8 cellular contexts compared by ENCODE assay signal in the genomic region with DNA sequence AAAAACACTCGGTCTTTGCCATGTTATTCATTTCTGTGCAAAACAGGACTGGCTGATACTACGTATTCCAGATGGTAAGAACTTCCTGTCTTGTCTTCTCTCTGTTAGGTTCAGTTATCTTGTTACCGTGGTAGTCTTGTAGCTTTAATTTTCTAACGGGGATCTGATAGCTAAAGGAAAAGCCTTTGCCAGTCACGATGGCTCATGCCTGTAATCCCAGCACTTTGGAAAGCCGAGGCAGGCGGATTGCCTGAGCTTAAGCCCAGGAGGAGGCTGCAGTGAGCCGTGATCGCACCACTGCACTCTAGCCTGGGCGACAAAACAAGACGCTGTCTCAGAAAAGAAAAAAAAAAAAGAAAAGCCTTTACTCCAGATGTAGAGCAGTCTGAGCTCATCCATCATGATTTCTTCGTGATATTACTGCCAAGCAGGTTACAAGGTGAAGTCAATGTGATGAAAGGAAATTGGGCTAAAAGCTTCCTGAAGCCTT. TPM values are rescaled to one million over a fixed set of nuclear protein-coding genes. Genes with fewer than 3 reads are reported as not detected.
DNase-seq lines count a peak whose midpoint lies in the region; ATAC-seq, FAIRE-seq and TF ChIP-seq lines count a peak whose summit lies in the region.

No MANE protein-coding gene starts in this region.

- peak; percentile 48 for ATAC-seq in Panc1

- H3K4me3 ChIP-seq in Panc1 (ENCODE audit: low read depth in 2 of 2, low read length in 2 of 2) (no peak overlapping the region), endodermal cell (ENCODE audit: low read length) (no peak overlapping the region), neural cell (ENCODE audit: low read length) (peak overlapping the region; percentile 45)

- TF ChIP-seq RAD21 in neural cell (conservative IDR thresholded peaks at IDR 0.05): peak; percentile 66

- H3K27ac ChIP-seq in Panc1 (ENCODE audit: low read length) (no peak overlapping the region), endodermal cell (ENCODE audit: low read depth, low read length) (no peak overlapping the region), neural cell (ENCODE audit: low read length) (peak overlapping the region; percentile 86)

- H4K20me1 ChIP-seq in neural cell (ENCODE audit: insufficient read depth): no peaks in the 10 kb centered on the region

- no TSS peak for BruUV-seq in Panc1 (replicated peaks; lab: Mats Ljungman, UMichigan)

- POLR2A ChIA-PET in Panc1 (lab: Charles Lee): interaction anchor here (0.6 kb wide), 2 partner anchors 49 to 153 kb away, joined by 5 to 6 read pairs; no protein-coding TSS in a partner anchor

- H3K27ac Mint-ChIP-seq in endodermal cell: peak overlapping the region; percentile 81

- DNase-seq in D721Med (ENCODE audit: insufficient read length, low spot score): peak; percentile 31
- no peak for DNase-seq in Panc1 (ENCODE audit: low read depth, low spot score)
- peak; percentile 69 for DNase-seq in endodermal cell
- DNase-seq in SKM-1 (lab: John Stamatoyannopoulos, UW; ENCODE audit: unreplicated experiment): no peak
- DNase-seq in NCI-H510A treated with DMSO at 0.1 percent for 48 hours (lab: John Stamatoyannopoulos, UW): no peak
- no peak for DNase-seq in GM13976 (ENCODE audit: low spot score)
- DNase-seq in HTR-8/SVneo (ENCODE audit: insufficient read length, low spot score): no peak

- peaks cover 1% of the 10 kb centered on the region for H3K27me3 Mint-ChIP-seq in endodermal cell (ENCODE audit: insufficient read depth)

- H3K9me3 ChIP-seq in Panc1 (ENCODE audit: control insufficient read depth, insufficient read depth, low read depth, low read length): no peaks in the 10 kb centered on the region
- H3K9me3 ChIP-seq in endodermal cell (ENCODE audit: control insufficient read depth, low read length): no peaks in the 10 kb centered on the region
- no peaks in the 10 kb centered on the region for H3K9me3 ChIP-seq in neural cell (ENCODE audit: low read length)

- H3K4me1 ChIP-seq in Panc1 (ENCODE audit: control insufficient read depth, insufficient read depth, low read length) (no peaks in the 10 kb centered on the region), endodermal cell (ENCODE audit: control insufficient read depth, insufficient read depth, low read length) (no peaks in the 10 kb centered on the region)

- H3K4me3 Mint-ChIP-seq in endodermal cell: peak overlapping the region; percentile 35

- peak; percentile 44 for TF ChIP-seq EP300 in neural cell (conservative IDR thresholded peaks at IDR 0.05; ENCODE audit: poor library complexity, severe bottlenecking)

- H3K79me2 ChIP-seq in neural cell (replicated peaks; ENCODE audit: insufficient read depth, low read length): no peaks in the 10 kb centered on the region

- H3K36me3 ChIP-seq in Panc1 (ENCODE audit: control insufficient read depth, insufficient read depth, low read length) (no peaks in the 10 kb centered on the region), endodermal cell (ENCODE audit: control insufficient read depth, insufficient read depth, low read length) (no peaks in the 10 kb centered on the region), neural cell (ENCODE audit: insufficient read depth, low read length) (no peaks in the 10 kb centered on the region)

- WGBS in endodermal cell (ENCODE audit: insufficient coverage in 1 of 2, insufficient read length in 1 of 2), 2 experiments: 54 to 57% methylated on average over 10 to 12 of the region's 12 CpGs

- H3K4me1 Mint-ChIP-seq in endodermal cell: peaks cover 16% of the 10 kb centered on the region

- in situ Hi-C loops in Panc1 (cut with HindIII; ENCODE audit: low pct_unique_long_range_greater_than_20kb, low sequenced_read_pairs): no loop called here
- in situ Hi-C loops in GM13976 (cut with MboI; ENCODE audit: low sequenced_read_pairs, unreplicated experiment): loop anchor here (25.0 kb wide), 1 partner anchor 262 kb away; no protein-coding TSS in a partner anchor

- no peaks in the 10 kb centered on the region for H3K36me3 Mint-ChIP-seq in endodermal cell (ENCODE audit: low read depth)

- peak overlapping the region; percentile 48 for H3K4me2 ChIP-seq in neural cell (ENCODE audit: low read length)

- H3K27me3 ChIP-seq in Panc1 (ENCODE audit: control insufficient read depth, insufficient read depth, low read length) (no peaks in the 10 kb centered on the region), endodermal cell (ENCODE audit: control insufficient read depth, insufficient read depth, low read length, poor library complexity, severe bottlenecking) (no peaks in the 10 kb centered on the region), neural cell (ENCODE audit: insufficient read depth, low read depth, low read length) (no peaks in the 10 kb centered on the region)

- CTCF ChIA-PET in Panc1 (lab: Charles Lee): interaction anchor here (0.7 kb wide), 1 partner anchor 348 kb away, joined by 5 read pairs; no protein-coding TSS in a partner anchor

- H3K9me2 ChIP-seq in neural cell (ENCODE audit: insufficient read depth, low read length): no peaks in the 10 kb centered on the region

- TF ChIP-seq CTCF in D721Med (IDR thresholded peaks at IDR 0.05; ENCODE audit: insufficient read depth, missing control alignments) (peak; percentile 39), Panc1 (IDR thresholded peaks at IDR 0.05) (no peak), endodermal cell (conservative IDR thresholded peaks at IDR 0.05) (peak; percentile 52), neural cell (IDR thresholded peaks at IDR 0.05; ENCODE audit: poor library complexity, severe bottlenecking) (peak; percentile 54), GM13976 (IDR thresholded peaks at IDR 0.05; ENCODE audit: borderline replicate concordance, control extremely low read depth, extremely low read depth, insufficient read depth, missing control alignments) (no peak)

- no peaks in the 10 kb centered on the region for H3F3A ChIP-seq in neural cell (ENCODE audit: insufficient read depth, low read length, poor library complexity, severe bottlenecking)

- intact Hi-C loops in Panc1 (cut with micrococcal nuclease; ENCODE audit: unreplicated experiment): no loop called here

- H2AFZ ChIP-seq in neural cell (ENCODE audit: low read depth, low read length): peak overlapping the region; percentile 24

- H3K9me3 Mint-ChIP-seq in endodermal cell: no peaks in the 10 kb centered on the region

- FAIRE-seq in D721Med (lab: Jason Lieb, UNC) (peak; percentile 85), HTR-8/SVneo (lab: Jason Lieb, UNC) (no peak)

- H3K9ac ChIP-seq in endodermal cell (ENCODE audit: extremely low read depth, low read length, poor library complexity, severe bottlenecking) (no peak overlapping the region), neural cell (ENCODE audit: low read length) (peak overlapping the region; percentile 59)

TF ChIP-seq in neural cell, 6 proteins besides CTCF, POLR2A, EP300 and RAD21:
- TF ChIP-seq, protein P1, sequence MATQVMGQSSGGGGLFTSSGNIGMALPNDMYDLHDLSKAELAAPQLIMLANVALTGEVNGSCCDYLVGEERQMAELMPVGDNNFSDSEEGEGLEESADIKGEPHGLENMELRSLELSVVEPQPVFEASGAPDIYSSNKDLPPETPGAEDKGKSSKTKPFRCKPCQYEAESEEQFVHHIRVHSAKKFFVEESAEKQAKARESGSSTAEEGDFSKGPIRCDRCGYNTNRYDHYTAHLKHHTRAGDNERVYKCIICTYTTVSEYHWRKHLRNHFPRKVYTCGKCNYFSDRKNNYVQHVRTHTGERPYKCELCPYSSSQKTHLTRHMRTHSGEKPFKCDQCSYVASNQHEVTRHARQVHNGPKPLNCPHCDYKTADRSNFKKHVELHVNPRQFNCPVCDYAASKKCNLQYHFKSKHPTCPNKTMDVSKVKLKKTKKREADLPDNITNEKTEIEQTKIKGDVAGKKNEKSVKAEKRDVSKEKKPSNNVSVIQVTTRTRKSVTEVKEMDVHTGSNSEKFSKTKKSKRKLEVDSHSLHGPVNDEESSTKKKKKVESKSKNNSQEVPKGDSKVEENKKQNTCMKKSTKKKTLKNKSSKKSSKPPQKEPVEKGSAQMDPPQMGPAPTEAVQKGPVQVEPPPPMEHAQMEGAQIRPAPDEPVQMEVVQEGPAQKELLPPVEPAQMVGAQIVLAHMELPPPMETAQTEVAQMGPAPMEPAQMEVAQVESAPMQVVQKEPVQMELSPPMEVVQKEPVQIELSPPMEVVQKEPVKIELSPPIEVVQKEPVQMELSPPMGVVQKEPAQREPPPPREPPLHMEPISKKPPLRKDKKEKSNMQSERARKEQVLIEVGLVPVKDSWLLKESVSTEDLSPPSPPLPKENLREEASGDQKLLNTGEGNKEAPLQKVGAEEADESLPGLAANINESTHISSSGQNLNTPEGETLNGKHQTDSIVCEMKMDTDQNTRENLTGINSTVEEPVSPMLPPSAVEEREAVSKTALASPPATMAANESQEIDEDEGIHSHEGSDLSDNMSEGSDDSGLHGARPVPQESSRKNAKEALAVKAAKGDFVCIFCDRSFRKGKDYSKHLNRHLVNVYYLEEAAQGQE (IDR thresholded peaks at IDR 0.05; ENCODE audit: borderline replicate concordance): peak; percentile 78
- TF ChIP-seq SMC3 (conservative IDR thresholded peaks at IDR 0.05; ENCODE audit: poor library complexity) (peak; percentile 64), POLR2AphosphoS5 (IDR thresholded peaks at IDR 0.05) (no peak), EZH2 (IDR thresholded peaks at IDR 0.05; ENCODE audit: borderline replicate concordance, insufficient read depth, low read length, poor library complexity, severe bottlenecking) (no peak), TAF1 (IDR thresholded peaks at IDR 0.05; ENCODE audit: low read depth) (no peak)

RNA-seq across cellular contexts. Expression of a gene that starts 11.1 kb away (rescaled TPM):
- total RNA-seq in Panc1 (2021; ENCODE audit: unreplicated experiment) (60.9 TPM), endodermal cell (10 to 100 TPM; 57.0 to 74.7 TPM)
- 55.6 TPM for polyA plus RNA-seq in Panc1 (2012; ENCODE audit: insufficient read length)
- polyA plus RNA-seq in endodermal cell (2013, experiment 1 of 2): 56.1 TPM
- 45.9 TPM for polyA plus RNA-seq in endodermal cell (2013, experiment 2 of 2)
- 53.8 and 64.5 TPM in 2 replicates for polyA plus RNA-seq in neural cell
- polyA minus RNA-seq in neural cell: 39.4 and 56.5 TPM in 2 replicates

RNA-seq across cellular contexts. Expression of a gene that starts 36.3 kb away (rescaled TPM):
- 40.9 TPM for total RNA-seq in Panc1 (2021; ENCODE audit: unreplicated experiment)
- polyA plus RNA-seq in Panc1 (2012; ENCODE audit: insufficient read length): 23.0 TPM
- 10 to 100 TPM; 34.5 to 37.0 TPM for total RNA-seq in endodermal cell
- polyA plus RNA-seq in endodermal cell (2013, experiment 1 of 2): 13.1 TPM
- polyA plus RNA-seq in endodermal cell (2013, experiment 2 of 2): 13.8 TPM
- 13.7 and 16.2 TPM in 2 replicates for polyA plus RNA-seq in neural cell
- 92.8 and 108 TPM in 2 replicates for polyA minus RNA-seq in neural cell

Comparison
In these comparisons a context has a peak if more than half of its experiments do, and no peak if none do; other contexts are left out.
1. DNase-seq: peak in D721Med (single experiment) and endodermal cell (single experiment); none in Panc1 (single experiment), SKM-1 (single experiment), NCI-H510A treated with DMSO at 0.1 percent for 48 hours (single experiment), GM13976 (single experiment) and HTR-8/SVneo (single experiment).
2. CTCF ChIP-seq: peak in D721Med (single experiment), endodermal cell (single experiment) and neural cell (single experiment); none in Panc1 (single experiment) and GM13976 (single experiment).